Comparison of ENCODE assay signal across 12 cellular contexts in genomic region chr17:47705536-47706481, GRCh38. TPM values are rescaled to one million over a fixed set of nuclear protein-coding genes. Genes with fewer than 3 reads are reported as not detected.
A peak's percentile ranks its signal among the peaks of the same experiment; 100 is the strongest.
DNase-seq lines count a peak whose midpoint lies in the region; ATAC-seq and TF ChIP-seq lines count a peak whose summit lies in the region.
"Had no signal": no experiment of that assay in that cellular context is flagged by ENCODE, and none has a peak within 500 bp of the region (broad histone marks: within the 10 kb centered on the region; RNA-seq: fewer than 3 reads in every experiment).

No MANE protein-coding gene starts in this region.

- H3K4me2 ChIP-seq in trophoblast cell (ENCODE audit: low read length), result no peak overlapping the region

- H4K91ac ChIP-seq in trophoblast cell (ENCODE audit: low read depth, low read length), result no peak overlapping the region

- no peak overlapping the region for H3K18ac ChIP-seq in trophoblast cell (ENCODE audit: low read length)

- no peaks in the 10 kb centered on the region for H3K79me1 ChIP-seq in trophoblast cell (ENCODE audit: low read length)

- H3K27me3 Mint-ChIP-seq in activated CD4-positive, alpha-beta T cell treated with anti-CD3 and anti-CD28 coated beads for 36 hours, result no peaks in the 10 kb centered on the region
- no peaks in the 10 kb centered on the region for H3K27me3 Mint-ChIP-seq in activated CD4-positive, alpha-beta memory T cell treated with anti-CD3 and anti-CD28 coated beads for 36 hours

- no peak overlapping the region for H3K27ac ChIP-seq in trophoblast cell (ENCODE audit: low read depth, low read length)

- no CpG with 5 or more reads among the region's 12 CpGs for WGBS in trophoblast cell (ENCODE audit: extremely low coverage, insufficient coverage, insufficient read length)

- intact Hi-C loops in activated CD4-positive, alpha-beta T cell treated with anti-CD3 and anti-CD28 coated beads for 36 hours (cut with DNase I, micrococcal nuclease), result loop anchor here (1.0 kb wide), 4 partner anchors 12 to 57 kb away; partner anchors contain the start of genes KPNB1 (in 1 of the 2), TBKBP1 (in 1 of the 2) and TBX21 (in 1 of the 2)
- intact Hi-C loops in activated CD4-positive, alpha-beta memory T cell treated with anti-CD3 and anti-CD28 coated beads for 36 hours (cut with micrococcal nuclease), result loop anchor here (1.0 to 5.0 kb wide), 4 partner anchors 15 to 236 kb away; partner anchors contain the start of genes KPNB1, PNPO and TBX21

- peaks cover 51% of the 10 kb centered on the region for H3K36me3 Mint-ChIP-seq in activated CD4-positive, alpha-beta T cell treated with anti-CD3 and anti-CD28 coated beads for 36 hours (ENCODE audit: low read depth)
- peaks cover 22% of the 10 kb centered on the region for H3K36me3 Mint-ChIP-seq in activated CD4-positive, alpha-beta memory T cell treated with anti-CD3 and anti-CD28 coated beads for 36 hours

- POLR2A ChIA-PET in activated CD4-positive, alpha-beta T cell treated with anti-CD3 and anti-CD28 coated beads for 36 hours (lab: Charles Lee), result interaction anchor here (1.0 to 3.3 kb wide), 2 partner anchors 12 to 28 kb away, joined by 3 to 29 read pairs; no protein-coding TSS in a partner anchor
- POLR2A ChIA-PET in activated CD4-positive, alpha-beta memory T cell treated with anti-CD3 and anti-CD28 coated beads for 36 hours (lab: Charles Lee), result interaction anchor here (0.7 to 11.0 kb wide), 7 partner anchors 9 to 417 kb away, joined by 3 to 111 read pairs (median 6); partner anchors contain the start of genes KPNB1 and TBX21

- CTCF ChIA-PET in activated CD4-positive, alpha-beta T cell treated with anti-CD3 and anti-CD28 coated beads for 36 hours (lab: Charles Lee), result interaction anchor here (0.6 to 3.4 kb wide), 10 partner anchors 9 to 293 kb away, joined by 3 to 45 read pairs (median 3); partner anchors contain the start of gene TBX21
- CTCF ChIA-PET in activated CD4-positive, alpha-beta memory T cell treated with anti-CD3 and anti-CD28 coated beads for 36 hours (lab: Charles Lee), result interaction anchor here (1.1 to 5.4 kb wide), 4 partner anchors 9 to 27 kb away, joined by 3 to 59 read pairs (median 19); partner anchors contain the start of gene TBX21

- H3K4me3 ChIP-seq in endocrine pancreas (ENCODE audit: control insufficient read depth, insufficient read depth, low read length), result no peak overlapping the region
- no peak overlapping the region for H3K4me3 ChIP-seq in trophoblast cell (ENCODE audit: low read depth, low read length)

- H3K9ac ChIP-seq in endocrine pancreas (ENCODE audit: control insufficient read depth, insufficient read depth, low read length) (peak overlapping the region; percentile 49), trophoblast cell (ENCODE audit: low read length) (no peak overlapping the region)

- H3K4ac ChIP-seq in trophoblast cell (ENCODE audit: low read depth, low read length), result no peak overlapping the region

- no peak overlapping the region for H4K12ac ChIP-seq in trophoblast cell (ENCODE audit: low read depth, low read length)

- no peak overlapping the region for H2AFZ ChIP-seq in trophoblast cell (ENCODE audit: insufficient read depth, low read length, poor library complexity)

- H2BK5ac ChIP-seq in trophoblast cell (ENCODE audit: low read depth, low read length, poor library complexity), result no peak overlapping the region

- H2BK120ac ChIP-seq in trophoblast cell (ENCODE audit: insufficient read depth, low read length, poor library complexity), result no peak overlapping the region

- no peaks in the 10 kb centered on the region for H3K4me1 ChIP-seq in endocrine pancreas (ENCODE audit: control insufficient read depth, insufficient read depth, low read length)
- no peaks in the 10 kb centered on the region for H3K4me1 ChIP-seq in trophoblast cell (ENCODE audit: control insufficient read depth in 1 of 2, insufficient read depth in 2 of 2, low read length in 2 of 2)

- H3K27ac Mint-ChIP-seq in activated CD4-positive, alpha-beta T cell treated with anti-CD3 and anti-CD28 coated beads for 36 hours, result peak overlapping the region; percentile 99
- peak overlapping the region; percentile 99 for H3K27ac Mint-ChIP-seq in activated CD4-positive, alpha-beta memory T cell treated with anti-CD3 and anti-CD28 coated beads for 36 hours

- H3K4me1 Mint-ChIP-seq in activated CD4-positive, alpha-beta T cell treated with anti-CD3 and anti-CD28 coated beads for 36 hours, result peaks cover 77% of the 10 kb centered on the region
- peaks cover 67% of the 10 kb centered on the region for H3K4me1 Mint-ChIP-seq in activated CD4-positive, alpha-beta memory T cell treated with anti-CD3 and anti-CD28 coated beads for 36 hours (ENCODE audit: low read depth)

- H3K36me3 ChIP-seq in endocrine pancreas (ENCODE audit: control insufficient read depth, insufficient read depth, low read length) (peaks cover 3% of the 10 kb centered on the region), trophoblast cell (ENCODE audit: control insufficient read depth in 1 of 2, insufficient read depth in 2 of 2, low read length in 2 of 2) (peaks cover 3 to 7% of the 10 kb centered on the region in 2 experiments)

- H2AK5ac ChIP-seq in trophoblast cell (ENCODE audit: low read length), result no peak overlapping the region

- peak; percentile 82 for DNase-seq in activated CD4-positive, alpha-beta T cell treated with anti-CD3 and anti-CD28 coated beads for 36 hours
- DNase-seq in activated CD4-positive, alpha-beta T cell treated with anti-CD3 and anti-CD28 coated beads for 1 hour, result no peak
- DNase-seq in activated CD4-positive, alpha-beta memory T cell treated with anti-CD3 and anti-CD28 coated beads for 36 hours, result peak; percentile 82
- DNase-seq in stimulated activated naive CD4-positive, alpha-beta T cell treated with Interleukin-2 at 50 U/mL for 16 hours (lab: John Stamatoyannopoulos, UW), result peak; percentile 49
- no peak for DNase-seq in trophoblast cell
- DNase-seq in DMS114 treated with DMSO at 0.1 percent for 48 hours (lab: John Stamatoyannopoulos, UW; ENCODE audit: unreplicated experiment), result no peak
- DNase-seq in GM13977 (ENCODE audit: low spot score), result no peak
- DNase-seq: DMS79 had no signal

- H3K9me3 ChIP-seq in endocrine pancreas (ENCODE audit: control insufficient read depth, low read length), result no peaks in the 10 kb centered on the region
- no peaks in the 10 kb centered on the region for H3K9me3 ChIP-seq in trophoblast cell (ENCODE audit: insufficient read depth, low read depth, low read length)

- TF ChIP-seq CTCF in GM13977 (IDR thresholded peaks at IDR 0.05; ENCODE audit: extremely low read depth, insufficient read depth, missing control alignments), result no peak

- peak overlapping the region; percentile 70 for H3K4me3 Mint-ChIP-seq in activated CD4-positive, alpha-beta T cell treated with anti-CD3 and anti-CD28 coated beads for 36 hours
- H3K4me3 Mint-ChIP-seq in activated CD4-positive, alpha-beta memory T cell treated with anti-CD3 and anti-CD28 coated beads for 36 hours, result peak overlapping the region; percentile 77

- in situ Hi-C loops in GM13977 (cut with MboI; ENCODE audit: low pct_unique_long_range_greater_than_20kb, low sequenced_read_pairs, unreplicated experiment), result no loop called here

- H3K23ac ChIP-seq in trophoblast cell (ENCODE audit: low read length), result no peak overlapping the region

- no peak overlapping the region for H3K14ac ChIP-seq in trophoblast cell (ENCODE audit: low read length)

- no peak overlapping the region for H2BK12ac ChIP-seq in trophoblast cell (ENCODE audit: low read length)

- H3K27me3 ChIP-seq in endocrine pancreas (ENCODE audit: control insufficient read depth, insufficient read depth, low read length), result no peaks in the 10 kb centered on the region
- H3K27me3 ChIP-seq in trophoblast cell (ENCODE audit: insufficient read depth, low read length), result no peaks in the 10 kb centered on the region

- no peaks in the 10 kb centered on the region for H3K79me2 ChIP-seq in trophoblast cell (ENCODE audit: control insufficient read depth, insufficient read depth, low read length, poor library complexity)

- H3K9me3 Mint-ChIP-seq in activated CD4-positive, alpha-beta T cell treated with anti-CD3 and anti-CD28 coated beads for 36 hours (ENCODE audit: low read depth), result no peaks in the 10 kb centered on the region
- H3K9me3 Mint-ChIP-seq in activated CD4-positive, alpha-beta memory T cell treated with anti-CD3 and anti-CD28 coated beads for 36 hours, result no peaks in the 10 kb centered on the region

- ATAC-seq in activated CD4-positive, alpha-beta T cell treated with anti-CD3 and anti-CD28 coated beads for 36 hours, result peak; percentile 57

- H4K8ac ChIP-seq in trophoblast cell (ENCODE audit: low read depth, low read length), result no peak overlapping the region

RNA-seq across cellular contexts. Expression of gene TBKBP1, which starts 11.8 kb away (rescaled TPM):
- 10 to 100 TPM; 21.8 to 23.1 TPM for total RNA-seq in activated CD4-positive, alpha-beta T cell treated with anti-CD3 and anti-CD28 coated beads for 36 hours
- 10 to 100 TPM; 11.3 to 13.0 TPM for total RNA-seq in activated CD4-positive, alpha-beta memory T cell treated with anti-CD3 and anti-CD28 coated beads for 36 hours
- polyA plus RNA-seq in trophoblast cell (2013), result 4.6 and 4.8 TPM in 2 replicates

RNA-seq across cellular contexts. Expression of gene TBX21, which starts 27.2 kb away (rescaled TPM):
- 10 to 100 TPM; 73.4 to 76.8 TPM for total RNA-seq in activated CD4-positive, alpha-beta T cell treated with anti-CD3 and anti-CD28 coated beads for 36 hours
- total RNA-seq in activated CD4-positive, alpha-beta memory T cell treated with anti-CD3 and anti-CD28 coated beads for 36 hours, result 10 to 100 TPM; 57.7 to 58.2 TPM
- not detected in 2 replicates for polyA plus RNA-seq in trophoblast cell (2013)
- total RNA-seq: A172, osteocyte, RPMI7951 had no signal

RNA-seq across cellular contexts. Expression of gene KPNB1, which starts 56.1 kb away (rescaled TPM):
- 100 to 1,000 TPM; 640 to 656 TPM for total RNA-seq in activated CD4-positive, alpha-beta T cell treated with anti-CD3 and anti-CD28 coated beads for 36 hours
- 100 to 1,000 TPM; 475 to 488 TPM for total RNA-seq in activated CD4-positive, alpha-beta memory T cell treated with anti-CD3 and anti-CD28 coated beads for 36 hours
- polyA plus RNA-seq in trophoblast cell (2013), result 148 and 159 TPM in 2 replicates

Comparison
In these comparisons a context has a peak if more than half of its experiments do, and no peak if none do; other contexts are left out.
1. DNase-seq: peak in activated CD4-positive, alpha-beta T cell treated with anti-CD3 and anti-CD28 coated beads for 36 hours (single experiment), activated CD4-positive, alpha-beta memory T cell treated with anti-CD3 and anti-CD28 coated beads for 36 hours (single experiment) and stimulated activated naive CD4-positive, alpha-beta T cell treated with Interleukin-2 at 50 U/mL for 16 hours (single experiment); none in activated CD4-positive, alpha-beta T cell treated with anti-CD3 and anti-CD28 coated beads for 1 hour (single experiment), trophoblast cell (0 of 2), DMS114 treated with DMSO at 0.1 percent for 48 hours (single experiment) and GM13977 (single experiment).